1 cellular context compared by ENCODE assay signal in the genomic region with DNA sequence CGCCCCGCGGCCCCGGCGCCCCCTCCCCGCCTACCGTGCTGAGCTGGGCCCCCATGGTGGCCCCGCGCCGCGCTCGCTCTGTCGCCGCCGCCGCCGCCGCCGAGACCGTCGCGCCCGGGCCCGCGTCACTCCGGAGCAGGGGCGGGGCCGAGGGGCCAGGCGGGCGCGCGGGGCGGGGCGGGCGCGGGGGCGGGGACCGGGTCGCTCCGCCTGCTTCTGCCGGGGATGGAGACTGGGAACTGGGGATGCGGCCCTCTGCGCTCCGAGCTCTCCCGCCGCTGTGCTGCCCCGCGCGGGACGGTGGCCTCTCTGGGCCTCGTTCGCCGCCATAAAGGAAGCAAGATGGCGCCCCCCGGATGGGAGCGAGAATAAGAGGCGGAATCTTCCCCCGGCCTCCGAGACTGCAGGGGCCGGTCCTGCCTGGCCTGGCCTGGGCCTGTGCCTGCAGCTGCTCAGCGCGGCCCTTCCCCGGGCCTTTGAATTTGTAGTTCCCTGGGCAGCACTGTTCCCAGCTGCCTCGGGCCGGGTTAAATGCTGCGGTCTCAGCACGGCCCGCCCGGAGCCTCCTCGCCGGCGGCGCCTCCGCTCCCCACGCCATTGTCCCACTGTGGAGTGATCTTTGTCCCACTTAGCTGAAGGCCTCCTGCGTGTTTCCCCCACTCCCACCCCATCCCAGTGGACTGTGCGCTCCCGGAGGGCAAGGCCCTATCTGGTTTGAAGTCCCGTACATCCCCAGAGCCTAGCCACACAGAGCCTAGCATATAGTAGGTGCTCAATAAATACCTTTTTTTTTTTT.
TF ChIP-seq lines count a peak whose summit lies in the region.

A gene (minus strand): TSS at position 132 of the 796 bp plus-strand sequence. CDS start 77 bp downstream, at position 55.

TF ChIP-seq in GM12878, 131 proteins besides CTCF, POLR2A, EP300 and RAD21 (continued from another document):
- TF ChIP-seq, protein P1, sequence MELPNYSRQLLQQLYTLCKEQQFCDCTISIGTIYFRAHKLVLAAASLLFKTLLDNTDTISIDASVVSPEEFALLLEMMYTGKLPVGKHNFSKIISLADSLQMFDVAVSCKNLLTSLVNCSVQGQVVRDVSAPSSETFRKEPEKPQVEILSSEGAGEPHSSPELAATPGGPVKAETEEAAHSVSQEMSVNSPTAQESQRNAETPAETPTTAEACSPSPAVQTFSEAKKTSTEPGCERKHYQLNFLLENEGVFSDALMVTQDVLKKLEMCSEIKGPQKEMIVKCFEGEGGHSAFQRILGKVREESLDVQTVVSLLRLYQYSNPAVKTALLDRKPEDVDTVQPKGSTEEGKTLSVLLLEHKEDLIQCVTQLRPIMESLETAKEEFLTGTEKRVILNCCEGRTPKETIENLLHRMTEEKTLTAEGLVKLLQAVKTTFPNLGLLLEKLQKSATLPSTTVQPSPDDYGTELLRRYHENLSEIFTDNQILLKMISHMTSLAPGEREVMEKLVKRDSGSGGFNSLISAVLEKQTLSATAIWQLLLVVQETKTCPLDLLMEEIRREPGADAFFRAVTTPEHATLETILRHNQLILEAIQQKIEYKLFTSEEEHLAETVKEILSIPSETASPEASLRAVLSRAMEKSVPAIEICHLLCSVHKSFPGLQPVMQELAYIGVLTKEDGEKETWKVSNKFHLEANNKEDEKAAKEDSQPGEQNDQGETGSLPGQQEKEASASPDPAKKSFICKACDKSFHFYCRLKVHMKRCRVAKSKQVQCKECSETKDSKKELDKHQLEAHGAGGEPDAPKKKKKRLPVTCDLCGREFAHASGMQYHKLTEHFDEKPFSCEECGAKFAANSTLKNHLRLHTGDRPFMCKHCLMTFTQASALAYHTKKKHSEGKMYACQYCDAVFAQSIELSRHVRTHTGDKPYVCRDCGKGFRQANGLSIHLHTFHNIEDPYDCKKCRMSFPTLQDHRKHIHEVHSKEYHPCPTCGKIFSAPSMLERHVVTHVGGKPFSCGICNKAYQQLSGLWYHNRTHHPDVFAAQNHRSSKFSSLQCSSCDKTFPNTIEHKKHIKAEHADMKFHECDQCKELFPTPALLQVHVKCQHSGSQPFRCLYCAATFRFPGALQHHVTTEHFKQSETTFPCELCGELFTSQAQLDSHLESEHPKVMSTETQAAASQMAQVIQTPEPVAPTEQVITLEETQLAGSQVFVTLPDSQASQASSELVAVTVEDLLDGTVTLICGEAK (IDR thresholded peaks at IDR 0.05; ENCODE audit: borderline replicate concordance) = no peak
- TF ChIP-seq RCOR1 (conservative IDR thresholded peaks at IDR 0.05; ENCODE audit: low read depth, low read length) (no peak), IKZF1 (conservative IDR thresholded peaks at IDR 0.05) (peak; percentile 62), CBX3 (IDR thresholded peaks at IDR 0.05; ENCODE audit: borderline replicate concordance, low read depth) (no peak), CHD4 (IDR thresholded peaks at IDR 0.05) (no peak), RB1 (IDR thresholded peaks at IDR 0.05; ENCODE audit: borderline replicate concordance) (peak; percentile 24; the same call in 1 of the 2 replicates)
- TF ChIP-seq, protein P2, sequence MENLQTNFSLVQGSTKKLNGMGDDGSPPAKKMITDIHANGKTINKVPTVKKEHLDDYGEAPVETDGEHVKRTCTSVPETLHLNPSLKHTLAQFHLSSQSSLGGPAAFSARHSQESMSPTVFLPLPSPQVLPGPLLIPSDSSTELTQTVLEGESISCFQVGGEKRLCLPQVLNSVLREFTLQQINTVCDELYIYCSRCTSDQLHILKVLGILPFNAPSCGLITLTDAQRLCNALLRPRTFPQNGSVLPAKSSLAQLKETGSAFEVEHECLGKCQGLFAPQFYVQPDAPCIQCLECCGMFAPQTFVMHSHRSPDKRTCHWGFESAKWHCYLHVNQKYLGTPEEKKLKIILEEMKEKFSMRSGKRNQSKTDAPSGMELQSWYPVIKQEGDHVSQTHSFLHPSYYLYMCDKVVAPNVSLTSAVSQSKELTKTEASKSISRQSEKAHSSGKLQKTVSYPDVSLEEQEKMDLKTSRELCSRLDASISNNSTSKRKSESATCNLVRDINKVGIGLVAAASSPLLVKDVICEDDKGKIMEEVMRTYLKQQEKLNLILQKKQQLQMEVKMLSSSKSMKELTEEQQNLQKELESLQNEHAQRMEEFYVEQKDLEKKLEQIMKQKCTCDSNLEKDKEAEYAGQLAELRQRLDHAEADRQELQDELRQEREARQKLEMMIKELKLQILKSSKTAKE (IDR thresholded peaks at IDR 0.05; ENCODE audit: low read depth, poor library complexity, severe bottlenecking) = no peak
- TF ChIP-seq, protein P3, sequence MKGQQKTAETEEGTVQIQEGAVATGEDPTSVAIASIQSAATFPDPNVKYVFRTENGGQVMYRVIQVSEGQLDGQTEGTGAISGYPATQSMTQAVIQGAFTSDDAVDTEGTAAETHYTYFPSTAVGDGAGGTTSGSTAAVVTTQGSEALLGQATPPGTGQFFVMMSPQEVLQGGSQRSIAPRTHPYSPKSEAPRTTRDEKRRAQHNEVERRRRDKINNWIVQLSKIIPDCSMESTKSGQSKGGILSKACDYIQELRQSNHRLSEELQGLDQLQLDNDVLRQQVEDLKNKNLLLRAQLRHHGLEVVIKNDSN (IDR thresholded peaks at IDR 0.05; ENCODE audit: borderline replicate concordance, extremely low read length, insufficient read depth, low read depth, low read length) = no peak
